8 cellular contexts compared by ENCODE assay signal in the genomic region with DNA sequence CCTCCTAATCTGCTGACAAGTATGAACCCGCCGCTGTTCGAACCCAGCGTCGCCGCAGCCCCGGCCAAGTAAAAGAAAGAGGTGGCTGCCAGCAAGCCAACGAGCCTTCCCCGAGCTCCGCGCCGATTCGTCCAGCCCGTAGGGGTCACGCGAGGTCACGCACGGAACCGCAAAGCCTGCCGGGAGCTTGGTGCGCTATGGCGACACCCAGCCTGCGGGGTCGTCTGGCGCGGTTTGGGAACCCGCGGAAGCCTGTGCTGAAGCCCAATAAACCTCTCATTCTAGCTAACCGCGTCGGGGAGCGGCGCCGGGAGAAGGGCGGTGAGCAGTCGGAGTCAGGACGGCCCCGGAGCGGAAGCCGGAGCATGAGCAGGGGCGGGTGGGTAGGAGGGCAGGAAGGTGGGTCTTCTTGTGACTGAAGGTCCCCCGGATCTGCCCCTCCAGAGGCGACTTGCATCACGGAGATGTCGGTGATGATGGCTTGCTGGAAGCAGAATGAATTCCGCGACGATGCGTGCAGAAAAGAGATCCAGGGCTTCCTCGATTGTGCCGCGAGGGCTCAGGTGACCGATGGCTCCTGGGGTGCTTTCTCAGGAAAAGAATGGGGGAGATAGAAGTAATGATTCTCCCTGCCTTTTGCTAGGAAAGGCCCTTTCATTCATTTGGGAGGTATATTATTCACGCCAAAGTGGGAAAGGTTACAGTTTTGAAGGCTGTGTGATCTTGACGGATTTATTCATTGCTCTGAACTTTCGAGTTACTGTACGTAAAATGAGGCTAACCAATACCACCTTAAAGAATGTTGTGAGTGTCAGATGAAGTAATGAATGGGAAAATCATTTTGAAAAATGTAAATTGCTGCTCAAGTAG. TPM values are rescaled to one million over a fixed set of nuclear protein-coding genes. Genes with fewer than 3 reads are reported as not detected.
A peak's percentile ranks its signal among the peaks of the same experiment; 100 is the strongest.
DNase-seq lines count a peak whose midpoint lies in the region; ATAC-seq and TF ChIP-seq lines count a peak whose summit lies in the region.

A gene (plus strand): TSS at position 170 of the 870 bp plus-strand sequence. CDS start 28 bp downstream, at position 198.

- H3K4me1 ChIP-seq in right cardiac atrium (ENCODE audit: control insufficient read depth, insufficient read depth, low read length), result peaks cover 3% of the 10 kb centered on the region
- H3K4me1 ChIP-seq in uterus, result no peaks in the 10 kb centered on the region

- H3K9me3 ChIP-seq in right cardiac atrium (ENCODE audit: control insufficient read depth, low read length), result no peaks in the 10 kb centered on the region
- H3K9me3 ChIP-seq in uterus, result no peaks in the 10 kb centered on the region

- TF ChIP-seq POLR2A in uterus (IDR thresholded peaks at IDR 0.05), result peak in 1 of 2 donors; percentile 54

- intact Hi-C loops in T-helper 2 cell treated with Interferon-gamma antibody and Interleukin-4, amounts not matched to agents 100 ng/mL and 5 ng/mL, for 36 hours (cut with micrococcal nuclease), result loop anchor here (1.0 kb wide), 1 partner anchor 10 kb away; a partner anchor contains a TSS
- intact Hi-C loops in right cardiac atrium (cut with DNase I), result no loop called here
- intact Hi-C loops in uterus (cut with DNase I; ENCODE audit: low total_unique reads), result no loop called here

- H3K27ac ChIP-seq in right cardiac atrium (ENCODE audit: low read length) (peak within 1 kb of the TSS; percentile 90), uterus (peak within 1 kb of the TSS; percentile 91 to 94)

- H3K4me3 ChIP-seq in GM06990 (replicated peaks; ENCODE audit: low read depth, low read length) (peak within 1 kb of the TSS; percentile 93), right cardiac atrium (ENCODE audit: low read length) (peak within 1 kb of the TSS; percentile 82), uterus (peak within 1 kb of the TSS; percentile 75 to 84)

- under 1% methylated on average over 57 of the region's 57 CpGs for WGBS in right cardiac atrium

- ATAC-seq in HG02623 (IDR thresholded peaks at IDR 0.05; ENCODE audit: unreplicated experiment) (peak; percentile 38), right cardiac atrium (peak; percentile 78 to 81)

- DNase-seq in GM06990 (ENCODE audit: extremely low read depth, insufficient read length), result peak; percentile 90
- peak; percentile 88 for DNase-seq in NCI-H146 (lab: John Stamatoyannopoulos, UW)
- peak; percentile 30 to 93 (median 85) for DNase-seq in anterior cingulate cortex (lab: John Stamatoyannopoulos, UW)
- DNase-seq in right cardiac atrium, result peak; percentile 94 to 98 (median 97)
- DNase-seq in putamen (ENCODE audit: low spot score), result peak; percentile 90
- peak; percentile 89 to 92 for DNase-seq in uterus

- H3K36me3 ChIP-seq in GM06990 (ENCODE audit: control insufficient read depth, insufficient read depth, low read length), result peaks cover 2% of the 10 kb centered on the region
- no peaks in the 10 kb centered on the region for H3K36me3 ChIP-seq in uterus

- TF ChIP-seq CTCF in GM06990 (IDR thresholded peaks at IDR 0.05; ENCODE audit: insufficient read depth, low read length, poor library complexity, severe bottlenecking), result no peak
- TF ChIP-seq CTCF in uterus (IDR thresholded peaks at IDR 0.05), result no peak

- H3K27me3 ChIP-seq in GM06990 (replicated peaks; ENCODE audit: control insufficient read depth, insufficient read depth, low read length) (no peaks in the 10 kb centered on the region), right cardiac atrium (ENCODE audit: control insufficient read depth, insufficient read depth) (no peaks in the 10 kb centered on the region), uterus (no peaks in the 10 kb centered on the region)

RNA-seq across cellular contexts. Expression of the gene that starts here (rescaled TPM):
- total RNA-seq in T-helper 2 cell treated with Interferon-gamma antibody and Interleukin-4, amounts not matched to agents 100 ng/mL and 5 ng/mL, for 36 hours, result 30.1 and 31.9 TPM in 2 replicates
- total RNA-seq in right cardiac atrium (10 to 100 TPM; 20.6 to 28.1 (median 23.2) TPM), uterus (10 to 100 TPM in 2 of 4 donors, 1 to 10 TPM in 2; 7.1 to 15.3 (median 11.0) TPM)
- 76.8 TPM for polyA plus RNA-seq in right cardiac atrium

Comparison
In these comparisons a context has a peak if more than half of its experiments do, and no peak if none do; other contexts are left out.
1. Peak in every context shown above with its lines: DNase-seq, ATAC-seq, H3K4me3 ChIP-seq and H3K27ac ChIP-seq.